In the genomic region with DNA sequence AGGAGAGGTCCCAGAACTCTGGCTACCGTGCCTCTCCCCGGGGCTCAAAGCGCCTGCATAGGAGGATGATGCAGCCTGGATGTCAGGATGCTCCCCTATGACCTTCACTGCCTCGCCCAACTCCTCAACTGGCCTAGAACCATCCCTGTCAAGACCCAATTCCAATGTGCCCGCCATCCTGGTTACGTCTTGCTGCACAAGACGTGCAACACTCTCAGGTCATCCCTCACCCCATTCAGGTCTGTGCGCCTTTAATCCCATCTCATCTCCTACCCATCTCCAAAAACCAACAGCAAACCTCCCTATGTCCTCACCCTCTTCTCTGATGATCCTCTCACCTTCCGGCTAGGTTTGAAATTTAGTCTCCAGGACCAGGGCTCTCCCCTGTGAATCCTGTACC, we compare ENCODE assay signal across 30 cellular contexts. TPM values are rescaled to one million over a fixed set of nuclear protein-coding genes. Genes with fewer than 3 reads are reported as not detected.
"Had no signal": no experiment of that assay in that cellular context is flagged by ENCODE, and none has a peak within 500 bp of the region (broad histone marks: within the 10 kb centered on the region; RNA-seq: fewer than 3 reads in every experiment).

No MANE protein-coding gene starts in this region.

- H3K27me3 ChIP-seq: breast epithelium, heart left ventricle, pancreas, stomach, thyroid gland, upper lobe of right lung had no signal

- H3K27ac ChIP-seq: breast epithelium, heart left ventricle, pancreas, prostate gland, stomach, thyroid gland, upper lobe of right lung, WERI-Rb-1 had no signal

- H3K27ac Mint-ChIP-seq: activated CD4-positive, alpha-beta memory T cell treated with anti-CD3 and anti-CD28 coated beads, Interleukin-2, amount 10 ng/mL, durations not matched to agents 7 days and 5 days; activated CD4-positive, alpha-beta T cell treated with anti-CD3 and anti-CD28 coated beads, Interleukin-2, amount 10 ng/mL, durations not matched to agents 7 days and 5 days; activated T-cell treated with anti-CD3 and anti-CD28 coated beads, Interleukin-2, amount 50 U/mL, for 24 hours; endodermal cell; mesothelial cell of epicardium; nephron progenitor cell; stimulated activated naive B cell treated with anti-CD40 and anti-IgM and Interleukin-4, amounts not matched to agents 10 μg/mL and 1 μg/mL and 100 μg/mL, for 72 hours; T-helper 1 cell treated with Interleukin-12 subunit alpha and Interleukin-12 subunit beta and Interleukin-4 antibody, amounts not matched to agents 30 μg/mL and 1 μg/mL, for 36 hours had no signal

- H3K4me3 ChIP-seq: breast epithelium, heart left ventricle, pancreas, prostate gland, stomach, thyroid gland, upper lobe of right lung had no signal

- ATAC-seq: activated CD4-positive, CD25-positive, alpha-beta regulatory T cell treated with anti-CD3 and anti-CD28 coated beads, Interleukin-2, amount 50 U/mL, for 24 hours; activated naive CD4-positive, alpha-beta T cell treated with anti-CD3 and anti-CD28 coated beads, Interleukin-2, amount 50 U/mL, for 72 hours; esophagus mucosa; heart left ventricle; pancreas; stimulated activated naive B cell treated with anti-CD40 and anti-IgM and Interleukin-4, amounts not matched to agents 10 μg/mL and 1 μg/mL and 100 μg/mL, for 72 hours; upper lobe of right lung had no signal

- H3K9me3 ChIP-seq: breast epithelium, heart left ventricle, pancreas, prostate gland, stomach, thyroid gland, upper lobe of right lung had no signal

- FAIRE-seq: pancreas, TTC549 had no signal

- H3K4me3 Mint-ChIP-seq: activated CD4-positive, alpha-beta memory T cell treated with anti-CD3 and anti-CD28 coated beads, Interleukin-2, amount 10 ng/mL, durations not matched to agents 7 days and 5 days; activated CD4-positive, alpha-beta T cell treated with anti-CD3 and anti-CD28 coated beads, Interleukin-2, amount 10 ng/mL, durations not matched to agents 7 days and 5 days; activated T-cell treated with anti-CD3 and anti-CD28 coated beads, Interleukin-2, amount 50 U/mL, for 24 hours; endodermal cell; mesothelial cell of epicardium; nephron progenitor cell; stimulated activated naive B cell treated with anti-CD40 and anti-IgM and Interleukin-4, amounts not matched to agents 10 μg/mL and 1 μg/mL and 100 μg/mL, for 72 hours; T-helper 1 cell treated with Interleukin-12 subunit alpha and Interleukin-12 subunit beta and Interleukin-4 antibody, amounts not matched to agents 30 μg/mL and 1 μg/mL, for 36 hours had no signal

- H3K9me3 Mint-ChIP-seq: activated CD4-positive, alpha-beta memory T cell treated with anti-CD3 and anti-CD28 coated beads, Interleukin-2, amount 10 ng/mL, durations not matched to agents 7 days and 5 days; activated CD4-positive, alpha-beta T cell treated with anti-CD3 and anti-CD28 coated beads, Interleukin-2, amount 10 ng/mL, durations not matched to agents 7 days and 5 days; activated naive CD4-positive, alpha-beta T cell treated with anti-CD3 and anti-CD28 coated beads, Interleukin-2, amount 50 U/mL, for 72 hours; activated T-cell treated with anti-CD3 and anti-CD28 coated beads, Interleukin-2, amount 50 U/mL, for 24 hours; endodermal cell; mesothelial cell of epicardium; naive B cell; nephron progenitor cell; T-helper 1 cell treated with Interleukin-12 subunit alpha and Interleukin-12 subunit beta and Interleukin-4 antibody, amounts not matched to agents 30 μg/mL and 1 μg/mL, for 36 hours had no signal

- H3K36me3 ChIP-seq: breast epithelium, pancreas, prostate gland, thyroid gland had no signal

- H3K27me3 Mint-ChIP-seq: activated CD4-positive, alpha-beta memory T cell treated with anti-CD3 and anti-CD28 coated beads, Interleukin-2, amount 10 ng/mL, durations not matched to agents 7 days and 5 days; activated CD4-positive, alpha-beta T cell treated with anti-CD3 and anti-CD28 coated beads, Interleukin-2, amount 10 ng/mL, durations not matched to agents 7 days and 5 days; activated T-cell treated with anti-CD3 and anti-CD28 coated beads, Interleukin-2, amount 50 U/mL, for 24 hours; naive B cell; stimulated activated naive B cell treated with anti-CD40 and anti-IgM and Interleukin-4, amounts not matched to agents 10 μg/mL and 1 μg/mL and 100 μg/mL, for 72 hours had no signal

- DNase-seq: activated CD4-positive, alpha-beta memory T cell treated with anti-CD3 and anti-CD28 coated beads, Interleukin-2, amount 10 ng/mL, durations not matched to agents 7 days and 5 days; activated CD4-positive, alpha-beta T cell treated with anti-CD3 and anti-CD28 coated beads, Interleukin-2, amount 10 ng/mL, durations not matched to agents 7 days and 5 days; activated CD8-positive, alpha-beta memory T cell treated with anti-CD3 and anti-CD28 coated beads, Interleukin-2, amount 50 U/mL, for 48 hours; activated gamma-delta T cell treated with Interleukin-2 at 50 U/mL for 16 hours; activated T-cell treated with anti-CD3 and anti-CD28 coated beads, Interleukin-2, amount 50 U/mL, for 24 hours; central memory CD4-positive, alpha-beta T cell; endodermal cell; foreskin fibroblast; heart left ventricle; hypothalamus; naive B cell; nephron progenitor cell; pancreas; stimulated activated CD4-positive, alpha-beta T cell treated with anti-CD3 and anti-CD28 coated beads, Interleukin-15, amount 100 ng/mL, for 24 hours; stimulated activated CD4-positive, alpha-beta T cell treated with anti-CD3 and anti-CD28 coated beads, Interleukin-2, amount 100 ng/mL, for 24 hours; stimulated activated naive B cell treated with anti-CD40 and anti-IgM and Interleukin-4, amounts not matched to agents 10 μg/mL and 1 μg/mL and 100 μg/mL, for 72 hours; stomach; T-helper 9 cell; thyroid gland; upper lobe of right lung; WERI-Rb-1 had no signal

RNA-seq across cellular contexts. Expression of a gene that starts 30.7 kb away (rescaled TPM):
- total RNA-seq: activated CD4-positive, alpha-beta memory T cell treated with anti-CD3 and anti-CD28 coated beads, Interleukin-2, amount 10 ng/mL, durations not matched to agents 7 days and 5 days; activated CD4-positive, alpha-beta T cell treated with anti-CD3 and anti-CD28 coated beads, Interleukin-2, amount 10 ng/mL, durations not matched to agents 7 days and 5 days; lower leg skin; upper lobe of right lung had no signal
- polyA plus RNA-seq: stomach had no signal
